In the genomic region with DNA sequence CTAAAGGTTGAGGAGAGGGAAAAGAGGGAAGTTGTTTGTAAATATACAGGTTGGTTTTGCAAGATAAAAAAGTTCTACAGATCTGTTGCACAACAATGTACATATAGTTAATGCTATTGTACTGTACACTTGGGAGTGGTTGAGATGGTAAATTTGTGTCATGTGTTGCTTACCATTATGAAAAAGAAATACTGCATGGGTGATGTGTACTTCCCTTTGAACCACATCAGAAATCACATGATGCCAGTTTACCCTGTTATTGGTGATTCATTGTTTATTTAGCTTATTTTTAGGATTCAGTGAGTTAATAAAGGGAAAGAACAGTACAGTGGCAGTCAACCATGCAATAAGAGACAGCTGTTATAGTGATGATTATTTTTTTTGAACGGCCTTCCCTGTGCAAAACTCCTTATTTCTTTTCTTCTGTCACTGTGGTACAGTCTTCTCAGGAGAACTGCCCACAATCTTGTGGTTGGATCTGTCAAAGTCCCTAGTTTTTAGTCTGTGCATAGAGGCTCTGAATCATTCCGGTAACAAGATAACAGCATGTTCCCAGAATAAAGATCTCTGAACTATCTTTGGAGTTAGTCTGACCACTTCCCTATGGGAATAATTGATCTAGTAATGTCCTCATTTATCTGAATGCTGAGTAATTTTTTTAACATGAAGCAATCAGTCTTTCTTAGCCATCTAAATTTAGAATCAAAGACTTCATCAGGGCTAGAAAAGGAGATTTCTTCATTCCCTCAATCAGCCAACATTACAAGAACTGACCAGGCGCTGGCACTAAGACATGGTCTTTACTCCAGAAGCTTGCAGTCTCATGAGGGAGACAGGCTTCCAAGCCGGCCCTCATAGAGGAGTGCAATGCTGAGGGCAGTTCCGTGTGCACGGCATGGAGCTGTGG, we compare ENCODE assay signal across 8 cellular contexts.
DNase-seq lines count a peak whose midpoint lies in the region; ATAC-seq and TF ChIP-seq lines count a peak whose summit lies in the region.

No MANE protein-coding gene starts in this region.

- H3K27me3 Mint-ChIP-seq in progenitor cell of endocrine pancreas, result no peaks in the 10 kb centered on the region
- no peaks in the 10 kb centered on the region for H3K27me3 Mint-ChIP-seq in glutamatergic neuron (ENCODE audit: unreplicated experiment)

- peaks cover 10% of the 10 kb centered on the region for H3K4me1 Mint-ChIP-seq in progenitor cell of endocrine pancreas (ENCODE audit: low read depth)
- no peaks in the 10 kb centered on the region for H3K4me1 Mint-ChIP-seq in glutamatergic neuron (ENCODE audit: low read depth, unreplicated experiment)

- H3K36me3 ChIP-seq in breast epithelium (no peaks in the 10 kb centered on the region), lower lobe of right lung (no peaks in the 10 kb centered on the region)

- H3K4me1 ChIP-seq in breast epithelium (peaks cover 0 to 6% of the 10 kb centered on the region in 2 donors), lower lobe of right lung (peaks cover 42% of the 10 kb centered on the region)

- ATAC-seq in lower lobe of right lung (peak; percentile 69 to 80), HG02763 (IDR thresholded peaks at IDR 0.05; ENCODE audit: unreplicated experiment) (no peak)

- H3K27ac Mint-ChIP-seq in progenitor cell of endocrine pancreas, result no peak overlapping the region
- H3K27ac Mint-ChIP-seq in glutamatergic neuron (ENCODE audit: unreplicated experiment), result no peak overlapping the region

- H3K27ac ChIP-seq in breast epithelium (peak overlapping the region; percentile 23 to 70), lower lobe of right lung (peak overlapping the region; percentile 53)

- intact Hi-C loops in breast epithelium (cut with DNase I; ENCODE audit: low total_unique reads) (no loop called here), lower lobe of right lung (cut with DNase I) (no loop called here)

- H3K4me3 ChIP-seq in breast epithelium (no peak overlapping the region), lower lobe of right lung (no peak overlapping the region)

- TF ChIP-seq CTCF in breast epithelium (IDR thresholded peaks at IDR 0.05) (no peak), lower lobe of right lung (IDR thresholded peaks at IDR 0.05) (no peak), progenitor cell of endocrine pancreas (IDR thresholded peaks at IDR 0.05; ENCODE audit: unreplicated experiment) (no peak), glutamatergic neuron (IDR thresholded peaks at IDR 0.05; ENCODE audit: partially characterized antibody, unreplicated experiment) (no peak)

- DNase-seq in AML-193 (lab: John Stamatoyannopoulos, UW), result peak; percentile 58 to 65
- DNase-seq in NCI-H345 (lab: John Stamatoyannopoulos, UW), result peak; percentile 50
- no peak for DNase-seq in breast epithelium (ENCODE audit: low spot score in 2 of 2)
- peak; percentile 49 for DNase-seq in lower lobe of right lung
- DNase-seq in HPDE6-E6E7 (ENCODE audit: extremely low spot score), result no peak
- no peak for DNase-seq in progenitor cell of endocrine pancreas (ENCODE audit: low spot score, unreplicated experiment)
- no peak for DNase-seq in glutamatergic neuron

- no peak for TF ChIP-seq POLR2A in breast epithelium (IDR thresholded peaks at IDR 0.05)

- H3K36me3 Mint-ChIP-seq in progenitor cell of endocrine pancreas (ENCODE audit: insufficient read depth), result no peaks in the 10 kb centered on the region
- no peaks in the 10 kb centered on the region for H3K36me3 Mint-ChIP-seq in glutamatergic neuron (ENCODE audit: unreplicated experiment)

- no peaks in the 10 kb centered on the region for H3K27me3 ChIP-seq in breast epithelium
- no peaks in the 10 kb centered on the region for H3K27me3 ChIP-seq in lower lobe of right lung (ENCODE audit: low read depth)

- H3K9me3 Mint-ChIP-seq in progenitor cell of endocrine pancreas (ENCODE audit: low read depth) (peaks cover 10% of the 10 kb centered on the region), glutamatergic neuron (ENCODE audit: unreplicated experiment) (no peaks in the 10 kb centered on the region)

- H3K4me3 Mint-ChIP-seq in progenitor cell of endocrine pancreas (ENCODE audit: low read depth) (no peak overlapping the region), glutamatergic neuron (ENCODE audit: unreplicated experiment) (no peak overlapping the region)

- no peaks in the 10 kb centered on the region for H3K9me3 ChIP-seq in breast epithelium
- H3K9me3 ChIP-seq in lower lobe of right lung, result no peaks in the 10 kb centered on the region

Comparison
In these comparisons a context has a peak if more than half of its experiments do, and no peak if none do; other contexts are left out.
1. DNase-seq: peak in AML-193 (2 of 2), NCI-H345 (single experiment) and lower lobe of right lung (single experiment); none in breast epithelium (0 of 2), HPDE6-E6E7 (single experiment), progenitor cell of endocrine pancreas (single experiment) and glutamatergic neuron (single experiment).